In genomic region chr16:53504161-53504663, GRCh38 we compare ENCODE assay signal across 8 cellular contexts. TPM values are rescaled to one million over a fixed set of nuclear protein-coding genes. Genes with fewer than 3 reads are reported as not detected.
DNase-seq lines count a peak whose midpoint lies in the region; ATAC-seq and TF ChIP-seq lines count a peak whose summit lies in the region.

No MANE protein-coding gene starts in this region.

- H3K14ac ChIP-seq in mesenchymal stem cell (ENCODE audit: low read length in 2 of 2) = peak overlapping the region in 1 of 2 experiments; percentile 19

- H3K4me1 ChIP-seq in mesenchymal stem cell (ENCODE audit: control insufficient read depth, insufficient read depth, low read depth, low read length) (peaks cover 9% of the 10 kb centered on the region), stomach smooth muscle (ENCODE audit: control insufficient read depth, insufficient read depth, low read length) (peaks cover 31% of the 10 kb centered on the region)

- H3K9me3 ChIP-seq in mesenchymal stem cell (ENCODE audit: control insufficient read depth, low read length) (no peaks in the 10 kb centered on the region), stomach smooth muscle (ENCODE audit: control insufficient read depth in 2 of 2, low read length in 2 of 2) (no peaks in the 10 kb centered on the region)

- peak overlapping the region; percentile 91 for H4K91ac ChIP-seq in mesenchymal stem cell (ENCODE audit: low read length)

- H3K36me3 ChIP-seq in mesenchymal stem cell (ENCODE audit: control insufficient read depth in 1 of 2, insufficient read depth in 2 of 2, low read depth in 1 of 2, low read length in 2 of 2) (peaks cover 0 to under 1% of the 10 kb centered on the region in 2 experiments), stomach smooth muscle (ENCODE audit: control insufficient read depth in 2 of 2, insufficient read depth in 2 of 2, low read length in 2 of 2) (no peaks in the 10 kb centered on the region)

- no peak overlapping the region for H2AFZ ChIP-seq in mesenchymal stem cell (ENCODE audit: low read depth, low read length)

- H3K23ac ChIP-seq in mesenchymal stem cell (ENCODE audit: low read length in 2 of 2) = no peak overlapping the region

- peak overlapping the region; percentile 99 for H4K8ac ChIP-seq in mesenchymal stem cell (ENCODE audit: low read length)

- peak overlapping the region; percentile 60 for H2AK5ac ChIP-seq in mesenchymal stem cell (ENCODE audit: low read length, severe bottlenecking)

- peak overlapping the region; percentile 68 for H2BK120ac ChIP-seq in mesenchymal stem cell (ENCODE audit: low read depth, low read length)

- WGBS in mesenchymal stem cell = 18% methylated on average over 7 of the region's 11 CpGs

- H2BK5ac ChIP-seq in mesenchymal stem cell (ENCODE audit: low read depth, low read length, poor library complexity, severe bottlenecking) = no peak overlapping the region

- peak overlapping the region; percentile 89 for H3K27ac ChIP-seq in VCaP
- peak overlapping the region; percentile 86 to 100 (median 98) for H3K27ac ChIP-seq in dorsolateral prefrontal cortex
- peak overlapping the region; percentile 95 for H3K27ac ChIP-seq in mesenchymal stem cell (ENCODE audit: low read length, poor library complexity, severe bottlenecking)
- H3K27ac ChIP-seq in stomach smooth muscle (ENCODE audit: low read length) = peak overlapping the region; percentile 96

- no peak for TF ChIP-seq CTCF in VCaP (conservative IDR thresholded peaks at IDR 0.05)
- peak in 3 of 56 donors; percentile 2 to 14 (median 8) for TF ChIP-seq CTCF in dorsolateral prefrontal cortex (IDR thresholded peaks at IDR 0.05 in 54 of 56, conservative IDR thresholded peaks at IDR 0.05 in 2 of 56; ENCODE audit: low read depth in 1 of 56, partially characterized antibody in 56 of 56)

- no peak overlapping the region for H2BK15ac ChIP-seq in mesenchymal stem cell (ENCODE audit: low read depth, poor library complexity, severe bottlenecking)

- peak in 5 of 6 experiments; percentile 9 to 47 (median 24) for DNase-seq in stimulated activated naive CD4-positive, alpha-beta T cell (lab: John Stamatoyannopoulos, UW)
- no peak for DNase-seq in stimulated activated naive CD4-positive, alpha-beta T cell treated with Interleukin-2 at 50 U/mL for 16 hours (lab: John Stamatoyannopoulos, UW)
- DNase-seq in dorsolateral prefrontal cortex (peak in 9 of 10 donors; percentile 22 to 61 (median 46)), mesenchymal stem cell (no peak), NCI-H1048 (lab: John Stamatoyannopoulos, UW) (no peak)

- no peak overlapping the region for H2BK12ac ChIP-seq in mesenchymal stem cell (ENCODE audit: low read length in 2 of 2)

- peaks cover 17% of the 10 kb centered on the region for H3K79me1 ChIP-seq in mesenchymal stem cell (replicated peaks; ENCODE audit: low read length, poor library complexity, severe bottlenecking)

- intact Hi-C loops in dorsolateral prefrontal cortex (cut with DNase I) = loop anchor here (5.0 to 10.0 kb wide), 2 partner anchors 372 to 449 kb away; partner anchors contain the start of genes CHD9 (in 1 of the 2) and CHD9NB (in 1 of the 2)

- H3K9ac ChIP-seq in mesenchymal stem cell (ENCODE audit: low read length) (peak overlapping the region; percentile 87), stomach smooth muscle (ENCODE audit: low read length in 2 of 2) (peak overlapping the region; percentile 83 to 84)

- H3K4me2 ChIP-seq in mesenchymal stem cell (ENCODE audit: low read length, poor library complexity, severe bottlenecking) = peak overlapping the region; percentile 66

- H3K27me3 ChIP-seq in dorsolateral prefrontal cortex (no peaks in the 10 kb centered on the region), mesenchymal stem cell (ENCODE audit: control insufficient read depth in 1 of 2, insufficient read depth in 1 of 2, low read length in 2 of 2) (no peaks in the 10 kb centered on the region), stomach smooth muscle (ENCODE audit: control insufficient read depth in 1 of 2, insufficient read depth in 2 of 2, low read length in 2 of 2) (no peaks in the 10 kb centered on the region)

- H3K4me3 ChIP-seq in dorsolateral prefrontal cortex (peak overlapping the region; percentile 53 to 98 (median 87)), mesenchymal stem cell (ENCODE audit: insufficient read depth in 1 of 2, low read depth in 1 of 2, low read length in 2 of 2) (peak overlapping the region in 1 of 2 experiments; percentile 78), stomach smooth muscle (ENCODE audit: low read length in 2 of 2) (peak overlapping the region; percentile 80 to 85)

- H3K18ac ChIP-seq in mesenchymal stem cell (ENCODE audit: low read depth in 1 of 2, low read length in 2 of 2) = peak overlapping the region; percentile 31 to 90

- peak overlapping the region; percentile 59 to 85 for H3K4ac ChIP-seq in mesenchymal stem cell (ENCODE audit: low read depth in 1 of 2, low read length in 2 of 2)

- ATAC-seq in HG03095 (IDR thresholded peaks at IDR 0.05; ENCODE audit: unreplicated experiment) = no peak

RNA-seq across cellular contexts. Expression of gene AKTIP, which starts 1.2 kb away (rescaled TPM):
- total RNA-seq in dorsolateral prefrontal cortex = 100 to 1,000 TPM in 83 of 120 experiments, 10 to 100 TPM in 37; 80.9 to 138 (median 106) TPM
- 13.0 TPM for polyA plus RNA-seq in mesenchymal stem cell (2013, experiment 1 of 2)
- polyA plus RNA-seq in mesenchymal stem cell (2013, experiment 2 of 2) = 14.0 TPM

Comparison
In these comparisons a context has a peak if more than half of its experiments do, and no peak if none do; other contexts are left out.
1. DNase-seq: peak in stimulated activated naive CD4-positive, alpha-beta T cell (5 of 6) and dorsolateral prefrontal cortex (9 of 10); none in stimulated activated naive CD4-positive, alpha-beta T cell treated with Interleukin-2 at 50 U/mL for 16 hours (single experiment), mesenchymal stem cell (single experiment) and NCI-H1048 (single experiment).
2. Peak in every context shown above with its lines, with median percentiles within 50 percentile points of each other: H3K27ac ChIP-seq.